ENCODE assay signal across 8 cellular contexts in the genomic region with DNA sequence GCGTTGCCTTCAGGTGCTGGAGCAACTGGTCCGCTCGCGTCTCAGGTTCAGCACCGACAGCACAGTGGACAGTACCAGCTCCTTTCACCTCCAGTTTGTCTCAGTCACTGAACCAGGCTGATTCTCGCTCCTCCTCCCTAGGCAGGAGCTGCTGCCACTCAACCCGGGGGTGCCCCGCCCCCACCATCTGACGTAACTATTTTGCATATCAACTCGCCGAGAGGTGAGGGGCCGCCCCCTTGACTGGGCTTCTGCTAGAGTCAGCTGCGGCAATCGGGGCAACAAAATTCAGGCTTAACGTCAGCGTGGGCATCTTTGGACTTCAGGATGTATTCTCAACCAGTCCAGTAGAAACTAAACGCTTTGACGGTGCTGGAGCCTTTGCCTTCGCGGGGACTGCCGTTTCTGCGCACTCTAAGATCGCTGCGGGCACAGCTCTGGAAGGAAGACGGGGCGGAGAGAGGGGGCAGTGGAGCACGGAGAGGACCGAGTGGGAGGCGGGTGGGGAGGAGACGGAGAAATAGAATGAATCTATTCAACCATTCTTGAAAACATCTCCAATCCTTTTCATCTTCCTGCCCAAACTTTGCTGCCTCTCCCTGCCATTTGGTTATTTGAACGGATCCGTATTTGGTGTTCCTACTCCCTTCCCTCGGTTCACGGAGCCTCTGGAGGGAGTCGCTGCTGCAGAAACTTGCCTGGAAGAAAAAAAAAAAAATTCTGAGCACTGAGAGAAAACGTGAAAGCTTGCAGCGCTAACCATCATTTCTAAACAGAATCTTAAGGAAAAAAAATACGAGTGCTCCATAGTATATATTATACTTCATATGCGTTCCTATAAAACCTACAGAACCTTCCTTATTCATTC. TPM values are rescaled to one million over a fixed set of nuclear protein-coding genes. Genes with fewer than 3 reads are reported as not detected.
A peak's percentile ranks its signal among the peaks of the same experiment; 100 is the strongest.
DNase-seq lines count a peak whose midpoint lies in the region; ATAC-seq and TF ChIP-seq lines count a peak whose summit lies in the region.

A gene (minus strand): TSS at position 109 of the 868 bp plus-strand sequence. CDS start 52,604 bp downstream, outside the sequence.

- no peak for TF ChIP-seq CTCF in RWPE1 (conservative IDR thresholded peaks at IDR 0.05; ENCODE audit: low read depth)
- no peak for TF ChIP-seq CTCF in body of pancreas (IDR thresholded peaks at IDR 0.05)

- no peaks in the 10 kb centered on the region for H3K27me3 ChIP-seq in CD4-positive, CD25-positive, alpha-beta regulatory T cell (ENCODE audit: control insufficient read depth, insufficient read depth, low read length)
- H3K27me3 ChIP-seq in body of pancreas = no peaks in the 10 kb centered on the region

- intact Hi-C loops in body of pancreas (cut with DNase I) = no loop called here

- no peak for TF ChIP-seq POLR2A in body of pancreas (IDR thresholded peaks at IDR 0.05)

- H3K36me3 Mint-ChIP-seq in CD4-positive, CD25-positive, alpha-beta regulatory T cell = no peaks in the 10 kb centered on the region

- peaks cover 0 to 3% (median under 1%) of the 10 kb centered on the region in 4 donors for H3K4me1 Mint-ChIP-seq in CD4-positive, CD25-positive, alpha-beta regulatory T cell

- peak in 1 of 2 donors; percentile 37 for ATAC-seq in CD4-positive, CD25-positive, alpha-beta regulatory T cell (ENCODE audit: low read depth in 2 of 2)
- ATAC-seq in GM19324 (IDR thresholded peaks at IDR 0.05; ENCODE audit: low FRiP score, unreplicated experiment) = peak; percentile 88
- peak; percentile 89 for ATAC-seq in HG03354 (IDR thresholded peaks at IDR 0.05; ENCODE audit: poor library complexity, severe bottlenecking, unreplicated experiment)
- peak; percentile 92 for ATAC-seq in body of pancreas

- WGBS in body of pancreas, 2 donors = 3% methylated on average over 29 to 39 of the region's 39 CpGs

- peaks cover 0 to 3% (median 0%) of the 10 kb centered on the region in 7 donors for H3K9me3 Mint-ChIP-seq in CD4-positive, CD25-positive, alpha-beta regulatory T cell

- H3K4me3 Mint-ChIP-seq in CD4-positive, CD25-positive, alpha-beta regulatory T cell = peak within 1 kb of the TSS in 1 of 4 donors; percentile 26

- peak in 2 of 3 donors; percentile 2 to 9 for DNase-seq in CD4-positive, CD25-positive, alpha-beta regulatory T cell
- DNase-seq in RWPE1 (ENCODE audit: low spot score) (peak; percentile 71), body of pancreas (peak; percentile 69 to 87 (median 82)), skeletal muscle cell (ENCODE audit: low read depth) (peak; percentile 7)
- no peak for DNase-seq in central memory CD4-positive, alpha-beta T cell

- no peak within 1 kb of the TSS for H3K27ac ChIP-seq in CD4-positive, CD25-positive, alpha-beta regulatory T cell (ENCODE audit: insufficient read depth, low read length, poor library complexity, severe bottlenecking)
- H3K27ac ChIP-seq in RWPE1 (no peak within 1 kb of the TSS), body of pancreas (no peak within 1 kb of the TSS)

- H3K27ac Mint-ChIP-seq in CD4-positive, CD25-positive, alpha-beta regulatory T cell = no peak within 1 kb of the TSS

- no peaks in the 10 kb centered on the region for H3K36me3 ChIP-seq in CD4-positive, CD25-positive, alpha-beta regulatory T cell (ENCODE audit: control insufficient read depth, insufficient read depth, low read length)
- H3K36me3 ChIP-seq in body of pancreas (replicated peaks in 1 of 2; ENCODE audit: insufficient read depth in 1 of 2, low read depth in 2 of 2) = no peaks in the 10 kb centered on the region

- no peak within 1 kb of the TSS for H3K4me3 ChIP-seq in CD4-positive, CD25-positive, alpha-beta regulatory T cell (ENCODE audit: low read depth, low read length)
- H3K4me3 ChIP-seq in body of pancreas (peak within 1 kb of the TSS in 1 of 2 donors; percentile 39), iPS-18c (ENCODE audit: insufficient read depth, low read depth, low read length) (peak within 1 kb of the TSS; percentile 70), skeletal muscle cell (ENCODE audit: low read depth, low read length) (peak within 1 kb of the TSS; percentile 57)

- no peaks in the 10 kb centered on the region for H3K27me3 Mint-ChIP-seq in CD4-positive, CD25-positive, alpha-beta regulatory T cell

- POLR2A ChIA-PET in RWPE1 (lab: Yijun Ruan, JAX; ENCODE audit: low non-redundant PET) = no interaction called here

- no peaks in the 10 kb centered on the region for H3K9me3 ChIP-seq in CD4-positive, CD25-positive, alpha-beta regulatory T cell (ENCODE audit: control insufficient read depth in 2 of 2, low read length in 2 of 2)
- no peaks in the 10 kb centered on the region for H3K9me3 ChIP-seq in body of pancreas
- no peaks in the 10 kb centered on the region for H3K9me3 ChIP-seq in iPS-18c (ENCODE audit: control insufficient read depth, insufficient read depth, low read length)

- CTCF ChIA-PET in RWPE1 (lab: Yijun Ruan, JAX) = interaction anchor here (0.6 kb wide), 1 partner anchor 493 kb away, joined by 4 read pairs; no protein-coding TSS in a partner anchor

- no peaks in the 10 kb centered on the region for H3K4me1 ChIP-seq in CD4-positive, CD25-positive, alpha-beta regulatory T cell (ENCODE audit: control insufficient read depth, insufficient read depth, low read length, poor library complexity, severe bottlenecking)
- peaks cover 15% of the 10 kb centered on the region for H3K4me1 ChIP-seq in body of pancreas

RNA-seq across cellular contexts. Expression of the gene that starts here (rescaled TPM):
- total RNA-seq in CD4-positive, CD25-positive, alpha-beta regulatory T cell = not detected
- polyA plus RNA-seq in CD4-positive, CD25-positive, alpha-beta regulatory T cell = not detected
- 1 to 10 TPM in 1 of 2 donors, not detected in 1; 1.3 TPM for total RNA-seq in body of pancreas

Comparison
In these comparisons a context has a peak if more than half of its experiments do, and no peak if none do; other contexts are left out.
1. Peak in DNase-seq in CD4-positive, CD25-positive, alpha-beta regulatory T cell; RNA of the gene not detected or under 1 TPM.